Comparison of ENCODE assay signal across 8 cellular contexts in genomic region chr2:9656270-9656766, GRCh38. TPM values are rescaled to one million over a fixed set of nuclear protein-coding genes. Genes with fewer than 3 reads are reported as not detected.
A peak's percentile ranks its signal among the peaks of the same experiment; 100 is the strongest.
DNase-seq lines count a peak whose midpoint lies in the region; ATAC-seq and TF ChIP-seq lines count a peak whose summit lies in the region.

No MANE protein-coding gene starts in this region.

- CTCF ChIA-PET in Panc1 (lab: Charles Lee): no interaction called here

- no peaks in the 10 kb centered on the region for H3K36me3 ChIP-seq in Panc1 (ENCODE audit: control insufficient read depth, insufficient read depth, low read length)

- no peaks in the 10 kb centered on the region for H3K36me3 Mint-ChIP-seq in activated naive CD8-positive, alpha-beta T cell

- no peaks in the 10 kb centered on the region for H3K27me3 Mint-ChIP-seq in activated naive CD8-positive, alpha-beta T cell

- BruUV-seq in Panc1 (replicated peaks; lab: Mats Ljungman, UMichigan): no TSS peak

- POLR2A ChIA-PET in Panc1 (lab: Charles Lee): interaction anchor here (1.5 kb wide), 1 partner anchor 26 kb away, joined by 9 read pairs; the partner anchor contains the start of gene YWHAQ

- peaks cover 77% of the 10 kb centered on the region for H3K4me1 ChIP-seq in Panc1 (ENCODE audit: control insufficient read depth, insufficient read depth, low read length)

- no peak for TF ChIP-seq CTCF in Panc1 (IDR thresholded peaks at IDR 0.05)

- no peak overlapping the region for H3K4me3 Mint-ChIP-seq in activated naive CD8-positive, alpha-beta T cell

- no peaks in the 10 kb centered on the region for H3K9me3 ChIP-seq in Panc1 (ENCODE audit: control insufficient read depth, insufficient read depth, low read depth, low read length)

- peak overlapping the region; percentile 5 to 37; a peak in 3 of 4 replicates for H3K4me3 ChIP-seq in Panc1 (ENCODE audit: low read depth in 2 of 2, low read length in 2 of 2)

- H3K27me3 ChIP-seq in Panc1 (ENCODE audit: control insufficient read depth, insufficient read depth, low read length): no peaks in the 10 kb centered on the region

- intact Hi-C loops in Panc1 (cut with micrococcal nuclease; ENCODE audit: unreplicated experiment) (no loop called here), left ventricle myocardium superior (cut with micrococcal nuclease) (no loop called here)

- peak overlapping the region; percentile 99 for H3K27ac ChIP-seq in Panc1 (ENCODE audit: low read length)
- H3K27ac ChIP-seq in caudate nucleus (ENCODE audit: low read depth, low read length): no peak overlapping the region

- in situ Hi-C loops in Panc1 (cut with HindIII; ENCODE audit: low pct_unique_long_range_greater_than_20kb, low sequenced_read_pairs): no loop called here

- peak overlapping the region; percentile 82 for H3K27ac Mint-ChIP-seq in activated naive CD8-positive, alpha-beta T cell

- peak; percentile 82 for ATAC-seq in GM18858 (IDR thresholded peaks at IDR 0.05; ENCODE audit: unreplicated experiment)
- peak; percentile 83 for ATAC-seq in HG02870 (IDR thresholded peaks at IDR 0.05; ENCODE audit: unreplicated experiment)
- peak; percentile 91 for ATAC-seq in Panc1
- ATAC-seq in left ventricle myocardium superior: no peak

- H3K9me3 Mint-ChIP-seq in activated naive CD8-positive, alpha-beta T cell (ENCODE audit: low read depth): peaks cover 3% of the 10 kb centered on the region

- DNase-seq in Panc1 (ENCODE audit: low read depth, low spot score): peak; percentile 85
- peak; percentile 90 for DNase-seq in non-pigmented ciliary epithelial cell (ENCODE audit: low read depth)
- DNase-seq in left ventricle myocardium superior: no peak
- no peak for DNase-seq in caudate nucleus (lab: John Stamatoyannopoulos, UW)
- DNase-seq in NCI-H1092 treated with DMSO at 0.1 percent for 48 hours (lab: John Stamatoyannopoulos, UW): no peak

- H3K4me1 Mint-ChIP-seq in activated naive CD8-positive, alpha-beta T cell (ENCODE audit: low read depth): peaks cover 15% of the 10 kb centered on the region

RNA-seq across cellular contexts. Expression of gene YWHAQ, which starts 25.5 kb away (rescaled TPM):
- total RNA-seq in Panc1 (2021; ENCODE audit: unreplicated experiment) (683 TPM), left ventricle myocardium superior (119 TPM)
- 719 TPM for polyA plus RNA-seq in Panc1 (2012; ENCODE audit: insufficient read length)

Comparison
In these comparisons a context has a peak if more than half of its experiments do, and no peak if none do; other contexts are left out.
1. DNase-seq: peak in Panc1 (single experiment) and non-pigmented ciliary epithelial cell (single experiment); none in left ventricle myocardium superior (single experiment), caudate nucleus (0 of 61) and NCI-H1092 treated with DMSO at 0.1 percent for 48 hours (single experiment).